10 cellular contexts compared by ENCODE assay signal in the genomic region with DNA sequence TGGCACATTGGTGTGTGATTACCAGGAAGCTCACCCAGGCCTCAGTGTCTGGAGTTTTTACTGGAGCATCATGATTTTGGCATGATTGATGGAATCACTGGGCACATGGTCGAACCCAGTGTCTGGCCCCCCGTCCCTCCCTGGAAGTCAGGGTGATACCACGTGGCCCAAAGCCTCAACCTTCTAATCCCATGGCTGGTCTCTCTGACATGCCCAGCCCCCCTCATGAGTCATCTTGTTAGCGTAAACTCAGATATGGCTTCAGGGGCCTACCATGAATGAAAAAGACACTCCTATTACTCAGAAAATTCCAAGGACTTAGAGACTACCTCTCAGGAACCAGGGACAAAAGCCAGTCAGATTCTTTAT.
A peak's percentile ranks its signal among the peaks of the same experiment; 100 is the strongest.
DNase-seq lines count a peak whose midpoint lies in the region; TF ChIP-seq lines count a peak whose summit lies in the region.
"Had no signal": no experiment of that assay in that cellular context is flagged by ENCODE, and none has a peak within 500 bp of the region (broad histone marks: within the 10 kb centered on the region; RNA-seq: fewer than 3 reads in every experiment).

No MANE protein-coding gene starts in this region.

- H3K9me3 ChIP-seq in esophagus squamous epithelium = no peaks in the 10 kb centered on the region
- no peaks in the 10 kb centered on the region for H3K9me3 ChIP-seq in sigmoid colon

- DNase-seq in GM04504 (ENCODE audit: low read depth) (peak; percentile 62), RWPE1 (ENCODE audit: low spot score) (peak; percentile 81), esophagus squamous epithelium (lab: John Stamatoyannopoulos, UW) (no peak), sigmoid colon (no peak), dorsolateral prefrontal cortex (no peak), NOMO-1 treated with DMSO at 0.1 percent for 48 hours (lab: John Stamatoyannopoulos, UW; ENCODE audit: unreplicated experiment) (no peak), immature natural killer cell (no peak), NCI-H446 treated with DMSO at 0.1 percent for 48 hours (lab: John Stamatoyannopoulos, UW) (no peak)
- DNase-seq: activated CD4-positive, alpha-beta T cell treated with anti-CD3 and anti-CD28 coated beads, Interleukin-2, amount 50 U/mL, for 1 hour; Kasumi-1 had no signal

- H3K36me3 Mint-ChIP-seq in immature natural killer cell = peaks cover 0 to 3% (median 0%) of the 10 kb centered on the region in 3 donors

- no peak overlapping the region for H3K4me3 Mint-ChIP-seq in immature natural killer cell

- H3K9me3 Mint-ChIP-seq in immature natural killer cell = peaks cover 0 to 1% (median 0%) of the 10 kb centered on the region in 6 donors

- H3K27ac ChIP-seq in RWPE1 (peak overlapping the region; percentile 80), esophagus squamous epithelium (peak overlapping the region; percentile 66 to 87 (median 84)), sigmoid colon (peak overlapping the region; percentile 43 to 91 (median 72)), dorsolateral prefrontal cortex (peak overlapping the region in 1 of 59 donors; percentile 1)

- H3K27me3 ChIP-seq in esophagus squamous epithelium (no peaks in the 10 kb centered on the region), sigmoid colon (no peaks in the 10 kb centered on the region), dorsolateral prefrontal cortex (no peaks in the 10 kb centered on the region)

- TF ChIP-seq CTCF in RWPE1 (conservative IDR thresholded peaks at IDR 0.05; ENCODE audit: low read depth) (no peak), esophagus squamous epithelium (IDR thresholded peaks at IDR 0.05) (no peak), sigmoid colon (IDR thresholded peaks at IDR 0.05) (no peak), dorsolateral prefrontal cortex (IDR thresholded peaks at IDR 0.05 in 54 of 56, conservative IDR thresholded peaks at IDR 0.05 in 2 of 56; ENCODE audit: low read depth in 1 of 56, partially characterized antibody in 56 of 56) (no peak)

- peak in 1 of 4 donors; percentile 35 for TF ChIP-seq EP300 in sigmoid colon (IDR thresholded peaks at IDR 0.05)

- H3K4me3 ChIP-seq in esophagus squamous epithelium = no peak overlapping the region
- no peak overlapping the region for H3K4me3 ChIP-seq in sigmoid colon
- H3K4me3 ChIP-seq in dorsolateral prefrontal cortex = no peak overlapping the region

- H3K27ac Mint-ChIP-seq in immature natural killer cell = peak overlapping the region in 2 of 6 donors; percentile 8 to 49

- peaks cover 37 to 75% (median 63%) of the 10 kb centered on the region in 3 donors for H3K4me1 ChIP-seq in esophagus squamous epithelium
- peaks cover 0 to 77% (median 60%) of the 10 kb centered on the region in 4 donors for H3K4me1 ChIP-seq in sigmoid colon

- H3K36me3 ChIP-seq in esophagus squamous epithelium (no peaks in the 10 kb centered on the region), sigmoid colon (no peaks in the 10 kb centered on the region)

- WGBS in esophagus squamous epithelium, 2 donors = 13 to 45% methylated on average over 2 to 4 of the region's 4 CpGs
- WGBS in sigmoid colon, 2 donors = 72 to 79% methylated on average over 4 of the region's 4 CpGs

- no peak for TF ChIP-seq POLR2A in esophagus squamous epithelium (IDR thresholded peaks at IDR 0.05)
- no peak for TF ChIP-seq POLR2A in sigmoid colon (IDR thresholded peaks at IDR 0.05)

- CTCF ChIA-PET in RWPE1 (lab: Yijun Ruan, JAX) = interaction anchor here (0.5 to 0.6 kb wide), 2 partner anchors 170 to 174 kb away, joined by 3 to 4 read pairs; no protein-coding TSS in a partner anchor

- intact Hi-C loops in esophagus squamous epithelium (cut with DNase I) (no loop called here), sigmoid colon (cut with DNase I) (no loop called here), dorsolateral prefrontal cortex (cut with DNase I) (no loop called here)

- peaks cover 66 to 74% of the 10 kb centered on the region in 2 donors for H3K4me1 Mint-ChIP-seq in immature natural killer cell

- POLR2A ChIA-PET in RWPE1 (lab: Yijun Ruan, JAX; ENCODE audit: low non-redundant PET) = interaction anchor here (0.6 to 1.3 kb wide), 2 partner anchors 9 to 236 kb away, joined by 3 read pairs; no protein-coding TSS in a partner anchor

- H3K27me3 Mint-ChIP-seq in immature natural killer cell (ENCODE audit: low read depth in 3 of 3) = peaks cover 24 to 27% (median 26%) of the 10 kb centered on the region in 3 donors

Comparison
In these comparisons a context has a peak if more than half of its experiments do, and no peak if none do; other contexts are left out.
1. DNase-seq: peak in GM04504 (single experiment) and RWPE1 (single experiment); none in esophagus squamous epithelium (single experiment), sigmoid colon (single experiment), dorsolateral prefrontal cortex (0 of 10), NOMO-1 treated with DMSO at 0.1 percent for 48 hours (single experiment), immature natural killer cell (0 of 3) and NCI-H446 treated with DMSO at 0.1 percent for 48 hours (single experiment).